Comparison of ENCODE assay signal across 8 cellular contexts in the genomic region with DNA sequence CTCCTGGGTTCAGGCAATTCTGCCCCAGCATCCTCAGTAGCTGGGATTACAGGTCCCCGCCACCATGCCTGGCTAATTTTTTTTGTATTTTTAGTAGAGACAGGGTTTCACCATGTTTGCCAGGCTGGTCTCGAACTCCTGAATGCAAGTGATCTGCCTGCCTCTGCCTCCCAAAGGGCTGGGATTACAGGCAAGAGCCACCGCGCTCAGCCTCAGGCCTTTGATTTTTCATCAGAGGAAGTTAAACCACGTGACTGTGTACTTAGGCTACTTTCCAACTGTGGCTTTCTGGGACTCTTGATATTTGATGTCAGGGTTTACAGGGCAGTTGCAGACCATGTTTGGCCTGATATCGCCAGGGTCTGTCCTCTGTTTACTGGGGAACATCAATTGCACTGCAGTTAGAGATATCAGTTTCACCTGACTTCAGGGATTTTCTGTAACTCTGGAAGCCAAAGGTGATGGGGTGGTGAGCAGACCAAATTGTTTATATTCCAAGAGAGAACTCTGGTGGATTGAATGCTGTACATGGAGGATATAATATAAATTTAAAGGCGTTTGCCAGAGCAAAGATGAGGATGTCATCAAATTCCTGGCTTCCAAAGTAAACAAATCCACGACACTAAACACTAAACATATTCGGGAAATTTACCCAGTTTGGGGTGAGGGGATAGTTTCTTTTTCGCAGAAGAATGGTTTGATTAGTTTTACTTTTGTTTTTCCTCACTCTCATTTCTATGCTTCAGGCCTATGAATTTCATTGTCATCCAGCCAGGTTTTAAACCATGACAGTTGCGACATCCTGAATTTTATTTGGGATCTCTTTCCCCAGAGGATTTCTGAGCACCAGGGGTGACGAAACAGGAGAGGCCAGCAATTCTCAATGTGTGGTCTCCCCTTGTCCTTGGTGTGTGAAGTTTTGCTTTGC. TPM values are rescaled to one million over a fixed set of nuclear protein-coding genes. Genes with fewer than 3 reads are reported as not detected.
DNase-seq lines count a peak whose midpoint lies in the region; ATAC-seq and TF ChIP-seq lines count a peak whose summit lies in the region.

No MANE protein-coding gene starts in this region.

- H3K27ac ChIP-seq in SJCRH30 = no peak overlapping the region
- H3K27ac ChIP-seq in esophagus squamous epithelium = peak overlapping the region in 3 of 4 donors; percentile 25 to 58 (median 44)
- peak overlapping the region; percentile 64 for H3K27ac ChIP-seq in psoas muscle

- 25 to 33% methylated on average over 10 to 12 of the region's 12 CpGs for WGBS in esophagus squamous epithelium, 2 donors
- 21 to 50% (median 25%) methylated on average over 12 of the region's 12 CpGs for WGBS in psoas muscle, 3 donors

- intact Hi-C loops in esophagus squamous epithelium (cut with DNase I) (no loop called here), psoas muscle (cut with DNase I) (loop anchor here in 1 of 2 donors (5.0 kb wide), 1 partner anchor 90 kb away; no protein-coding TSS in a partner anchor)

- H3K36me3 ChIP-seq in SJCRH30 (peaks cover 33% of the 10 kb centered on the region), esophagus squamous epithelium (peaks cover 0 to 61% (median 20%) of the 10 kb centered on the region in 3 donors), psoas muscle (ENCODE audit: insufficient read depth in 1 of 2, low read depth in 1 of 2) (peaks cover 6 to 38% of the 10 kb centered on the region in 2 donors)

- H3K9me3 ChIP-seq in SJCRH30 (replicated peaks) (no peaks in the 10 kb centered on the region), esophagus squamous epithelium (no peaks in the 10 kb centered on the region), psoas muscle (no peaks in the 10 kb centered on the region)

- peak; percentile 64 for DNase-seq in activated effector memory CD4-positive, alpha-beta T cell treated with anti-CD3 and anti-CD28 coated beads, Interleukin-2, amount 50 U/mL, for 16 hours
- no peak for DNase-seq in activated effector memory CD4-positive, alpha-beta T cell treated with Interleukin-2 at 50 U/mL for 16 hours
- DNase-seq in SJCRH30 (peak; percentile 17 to 33), esophagus squamous epithelium (lab: John Stamatoyannopoulos, UW) (no peak), psoas muscle (peak; percentile 31 to 59), ecto neural progenitor cell (ENCODE audit: low spot score) (no peak), cerebellar nuclear complex (lab: John Stamatoyannopoulos, UW) (no peak)

- TF ChIP-seq CTCF in esophagus squamous epithelium (IDR thresholded peaks at IDR 0.05) = no peak
- no peak for TF ChIP-seq CTCF in psoas muscle (IDR thresholded peaks at IDR 0.05)

- ATAC-seq in psoas muscle (peak in 3 of 4 donors; percentile 20 to 44 (median 37)), HG03442 (IDR thresholded peaks at IDR 0.05; ENCODE audit: unreplicated experiment) (no peak)

- H3K4me1 ChIP-seq in SJCRH30 (peaks cover 7% of the 10 kb centered on the region; the same call in 1 of the 2 replicates), esophagus squamous epithelium (peaks cover 23 to 60% (median 40%) of the 10 kb centered on the region in 3 donors), psoas muscle (peaks cover 61% of the 10 kb centered on the region)

- H3K27me3 ChIP-seq in SJCRH30 = no peaks in the 10 kb centered on the region
- no peaks in the 10 kb centered on the region for H3K27me3 ChIP-seq in esophagus squamous epithelium
- no peaks in the 10 kb centered on the region for H3K27me3 ChIP-seq in psoas muscle (ENCODE audit: insufficient read depth in 3 of 3, low read length in 2 of 3)

- no peak for TF ChIP-seq POLR2A in esophagus squamous epithelium (IDR thresholded peaks at IDR 0.05)

- H3K4me3 ChIP-seq in SJCRH30 (no peak overlapping the region), esophagus squamous epithelium (peak overlapping the region in 1 of 4 donors; percentile 22), psoas muscle (peak overlapping the region; percentile 98)

RNA-seq across cellular contexts. Expression of a gene that starts 4.2 kb away (rescaled TPM):
- total RNA-seq in SJCRH30 (2014; rRNA removed; shearing (Covaris generic)) = 49.8 and 52.2 TPM in 2 replicates
- total RNA-seq in esophagus squamous epithelium = 100 to 1,000 TPM in 1 of 4 donors, 10 to 100 TPM in 3; 70.0 to 111 (median 89.0) TPM
- 100 to 1,000 TPM; 137 to 159 (median 144) TPM for total RNA-seq in psoas muscle
- 100 to 1,000 TPM in 1 of 3 donors, 10 to 100 TPM in 2; 81.0 to 129 (median 89.8) TPM for polyA plus RNA-seq in psoas muscle

Comparison
In these comparisons a context has a peak if more than half of its experiments do, and no peak if none do; other contexts are left out.
1. DNase-seq: peak in activated effector memory CD4-positive, alpha-beta T cell treated with anti-CD3 and anti-CD28 coated beads, Interleukin-2, amount 50 U/mL, for 16 hours (single experiment), SJCRH30 (2 of 2) and psoas muscle (2 of 2); none in activated effector memory CD4-positive, alpha-beta T cell treated with Interleukin-2 at 50 U/mL for 16 hours (single experiment), esophagus squamous epithelium (single experiment), ecto neural progenitor cell (single experiment) and cerebellar nuclear complex (0 of 2).